In genomic region chr20:44583179-44583578, GRCh38 we compare ENCODE assay signal across 2 cellular contexts.
TF ChIP-seq lines count a peak whose summit lies in the region.

No MANE protein-coding gene starts in this region.

TF ChIP-seq in HEK293, 187 proteins besides CTCF, POLR2A, EP300 and RAD21:
- TF ChIP-seq, protein P1, sequence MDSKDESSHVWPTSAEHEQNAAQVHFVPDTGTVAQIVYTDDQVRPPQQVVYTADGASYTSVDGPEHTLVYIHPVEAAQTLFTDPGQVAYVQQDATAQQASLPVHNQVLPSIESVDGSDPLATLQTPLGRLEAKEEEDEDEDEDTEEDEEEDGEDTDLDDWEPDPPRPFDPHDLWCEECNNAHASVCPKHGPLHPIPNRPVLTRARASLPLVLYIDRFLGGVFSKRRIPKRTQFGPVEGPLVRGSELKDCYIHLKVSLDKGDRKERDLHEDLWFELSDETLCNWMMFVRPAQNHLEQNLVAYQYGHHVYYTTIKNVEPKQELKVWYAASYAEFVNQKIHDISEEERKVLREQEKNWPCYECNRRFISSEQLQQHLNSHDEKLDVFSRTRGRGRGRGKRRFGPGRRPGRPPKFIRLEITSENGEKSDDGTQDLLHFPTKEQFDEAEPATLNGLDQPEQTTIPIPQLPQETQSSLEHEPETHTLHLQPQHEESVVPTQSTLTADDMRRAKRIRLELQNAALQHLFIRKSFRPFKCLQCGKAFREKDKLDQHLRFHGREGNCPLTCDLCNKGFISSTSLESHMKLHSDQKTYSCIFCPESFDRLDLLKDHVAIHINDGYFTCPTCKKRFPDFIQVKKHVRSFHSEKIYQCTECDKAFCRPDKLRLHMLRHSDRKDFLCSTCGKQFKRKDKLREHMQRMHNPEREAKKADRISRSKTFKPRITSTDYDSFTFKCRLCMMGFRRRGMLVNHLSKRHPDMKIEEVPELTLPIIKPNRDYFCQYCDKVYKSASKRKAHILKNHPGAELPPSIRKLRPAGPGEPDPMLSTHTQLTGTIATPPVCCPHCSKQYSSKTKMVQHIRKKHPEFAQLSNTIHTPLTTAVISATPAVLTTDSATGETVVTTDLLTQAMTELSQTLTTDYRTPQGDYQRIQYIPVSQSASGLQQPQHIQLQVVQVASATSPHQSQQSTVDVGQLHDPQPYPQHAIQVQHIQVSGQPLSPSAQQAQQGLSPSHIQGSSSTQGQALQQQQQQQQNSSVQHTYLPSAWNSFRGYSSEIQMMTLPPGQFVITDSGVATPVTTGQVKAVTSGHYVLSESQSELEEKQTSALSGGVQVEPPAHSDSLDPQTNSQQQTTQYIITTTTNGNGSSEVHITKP (tag by site-specific recombination; IDR thresholded peaks at IDR 0.05): peak; percentile 96
- TF ChIP-seq ZBTB48 (tag by site-specific recombination; IDR thresholded peaks at IDR 0.05) (0 out of 2 replicates have a peak, but pooled peaks have one; percentile 30), MZF1 (tag by site-specific recombination; IDR thresholded peaks at IDR 0.05; ENCODE audit: borderline replicate concordance) (peak; percentile 80; the same call in 1 of the 2 replicates), ZFHX2 (tag by site-specific recombination; conservative IDR thresholded peaks at IDR 0.05) (no peak)

TF ChIP-seq in GM12878, 131 proteins besides CTCF, POLR2A, EP300 and RAD21 (continued from another document):
- TF ChIP-seq MLLT1 (IDR thresholded peaks at IDR 0.05) (no peak), RB1 (IDR thresholded peaks at IDR 0.05; ENCODE audit: borderline replicate concordance) (no peak), POU2F2 (IDR thresholded peaks at IDR 0.05; ENCODE audit: borderline replicate concordance, low read depth, low read length) (no peak)
